In the genomic region with DNA sequence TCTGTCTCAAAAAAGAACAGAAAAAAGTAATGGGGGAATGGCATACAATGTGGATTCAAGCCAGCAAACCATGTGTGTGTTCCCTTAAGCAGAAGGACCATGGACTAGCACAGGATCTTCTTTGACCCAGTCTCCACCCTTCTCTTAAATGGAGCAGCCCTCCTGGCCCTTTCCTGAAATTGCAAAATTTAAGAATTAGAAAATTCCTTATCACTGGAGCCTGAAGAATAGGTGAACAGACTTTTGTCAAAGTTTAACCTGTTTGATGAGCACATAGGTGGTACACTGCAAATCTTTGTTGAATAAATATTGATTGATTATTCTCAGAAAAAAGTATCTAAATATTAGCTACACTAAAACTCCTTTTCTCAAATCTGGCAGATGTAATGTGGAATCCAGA, we compare ENCODE assay signal across 38 cellular contexts. TPM values are rescaled to one million over a fixed set of nuclear protein-coding genes. Genes with fewer than 3 reads are reported as not detected.
"Had no signal": no experiment of that assay in that cellular context is flagged by ENCODE, and none has a peak within 500 bp of the region (broad histone marks: within the 10 kb centered on the region; RNA-seq: fewer than 3 reads in every experiment).

No MANE protein-coding gene starts in this region.

- FAIRE-seq: astrocyte, bronchial epithelial cell had no signal

- H3K9me3 ChIP-seq: adrenal gland, ascending aorta, body of pancreas had no signal

- H3K27ac ChIP-seq: adrenal gland, ascending aorta, body of pancreas, brain microvascular endothelial cell, breast epithelium, cardiac muscle cell had no signal

- H3K27me3 ChIP-seq: adrenal gland, ascending aorta, body of pancreas, brain microvascular endothelial cell, breast epithelium, cardiac muscle cell had no signal

- DNase-seq: activated effector memory CD4-positive, alpha-beta T cell treated with anti-CD3 and anti-CD28 coated beads, Interleukin-2, amount 50 U/mL, for 16 hours; activated effector memory CD4-positive, alpha-beta T cell treated with Interleukin-2 at 50 U/mL for 16 hours; activated gamma-delta T cell; activated gamma-delta T cell treated with Interleukin-2 at 50 U/mL for 16 hours; activated naive CD4-positive, alpha-beta T cell; activated naive CD4-positive, alpha-beta T cell treated with anti-CD3 and anti-CD28 coated beads for 36 hours; activated naive CD4-positive, alpha-beta T cell treated with anti-CD3 and anti-CD28 coated beads, Interleukin-2, amount 10 ng/mL, durations not matched to agents 7 days and 5 days; activated naive CD4-positive, alpha-beta T cell treated with anti-CD3 and anti-CD28 coated beads, Interleukin-2, amount 50 U/mL, for 16 hours; activated naive CD4-positive, alpha-beta T cell treated with Interleukin-2 at 50 U/mL for 16 hours; activated naive CD8-positive, alpha-beta T cell treated with anti-CD3 and anti-CD28 coated beads for 36 hours; activated naive CD8-positive, alpha-beta T cell treated with anti-CD3 and anti-CD28 coated beads, Interleukin-2, amount 10 ng/mL, durations not matched to agents 7 days and 5 days; activated naive CD8-positive, alpha-beta T cell treated with anti-CD3 and anti-CD28 coated beads, Interleukin-2, amount 50 U/mL, for 24 hours; activated T-cell treated with anti-CD3 and anti-CD28 coated beads for 4 hours; activated T-cell treated with anti-CD3 and anti-CD28 coated beads, Interleukin-2, amount 50 U/mL, for 1 hour; activated T-cell treated with anti-CD3 and anti-CD28 coated beads, Interleukin-2, amount 50 U/mL, for 24 hours; activated T-cell treated with anti-CD3 and anti-CD28 coated beads, Interleukin-2, amount 50 U/mL, for 4 hours; activated T-cell treated with anti-CD3 and anti-CD28 coated beads, Interleukin-2, amount 50 U/mL, for 48 hours; activated T-cell treated with anti-CD3 and anti-CD28 coated beads, Interleukin-2, amount 50 U/mL, for 72 hours; adrenal gland; amniotic stem cell; amygdala; anterior cingulate cortex; aorta; body of pancreas; brain microvascular endothelial cell; caudate nucleus; central memory CD4-positive, alpha-beta T cell; cerebellar nuclear complex had no signal

- H3K4me3 ChIP-seq: adrenal gland, ascending aorta, body of pancreas, breast epithelium, cardiac muscle cell had no signal

- H3K4me1 ChIP-seq: adrenal gland, ascending aorta, body of pancreas, breast epithelium had no signal

- H3K36me3 ChIP-seq: adrenal gland, ascending aorta, brain microvascular endothelial cell, breast epithelium, cardiac muscle cell had no signal

- ATAC-seq: activated naive CD4-positive, alpha-beta T cell treated with anti-CD3 and anti-CD28 coated beads, Interleukin-2, amount 50 U/mL, for 72 hours; activated naive CD8-positive, alpha-beta T cell treated with anti-CD3 and anti-CD28 coated beads, Interleukin-2, amount 50 U/mL, for 24 hours; activated T-cell treated with anti-CD3 and anti-CD28 coated beads, Interleukin-2, amount 50 U/mL, for 4 hours; activated T-cell treated with anti-CD3 and anti-CD28 coated beads, Interleukin-2, amount 50 U/mL, for 72 hours; activated T-helper 17 cell treated with anti-CD3 and anti-CD28 coated beads, Interleukin-2, amount 50 U/mL, for 72 hours; body of pancreas had no signal

RNA-seq across cellular contexts. Expression of a gene that starts 12.6 kb away (rescaled TPM):
- total RNA-seq: activated naive CD8-positive, alpha-beta T cell treated with anti-CD3 and anti-CD28 coated beads for 36 hours; activated T-helper 1 cell treated with anti-CD3 and anti-CD28 coated beads, Interleukin-12 subunit alpha, Interleukin-12 subunit beta, Interleukin-2, Interleukin-4 antibody, amounts not matched to agents 30 ng/mL and 10 ng/mL and 1 ng/mL, durations not matched to agents 14 hours and 24 hours and 36 hours; astrocyte had no signal
- polyA plus RNA-seq: cardiac muscle cell had no signal

RNA-seq across cellular contexts. Expression of a gene that starts 12.7 kb away (rescaled TPM):
- total RNA-seq: activated naive CD4-positive, alpha-beta T cell treated with anti-CD3 and anti-CD28 coated beads for 36 hours; activated naive CD4-positive, alpha-beta T cell treated with anti-CD3 and anti-CD28 coated beads, Interleukin-2, amount 50 U/mL, for 72 hours; activated naive CD8-positive, alpha-beta T cell treated with anti-CD3 and anti-CD28 coated beads for 36 hours; activated naive CD8-positive, alpha-beta T cell treated with anti-CD3 and anti-CD28 coated beads, Interleukin-2, amount 10 ng/mL, durations not matched to agents 7 days and 5 days; activated T-cell treated with anti-CD3 and anti-CD28 coated beads, Interleukin-2, amount 50 U/mL, for 4 hours; activated T-cell treated with anti-CD3 and anti-CD28 coated beads, Interleukin-2, amount 50 U/mL, for 72 hours; activated T-helper 1 cell treated with anti-CD3 and anti-CD28 coated beads, Interleukin-12 subunit alpha, Interleukin-12 subunit beta, Interleukin-2, Interleukin-4 antibody, amounts not matched to agents 30 ng/mL and 10 ng/mL and 1 ng/mL, durations not matched to agents 14 hours and 24 hours and 36 hours; activated T-helper 17 cell treated with anti-CD3 and anti-CD28 coated beads, Interleukin-2, amount 50 U/mL, for 72 hours; activated T-helper 2 cell treated with anti-CD3 and anti-CD28 coated beads, Interferon-gamma antibody, Interleukin-2, Interleukin-4, amounts not matched to agents 10 μg/mL and 5 μg/mL and 100 μg/mL, durations not matched to agents 14 hours and 24 hours and 36 hours; astrocyte; bronchial epithelial cell; cardiac muscle cell had no signal
- polyA plus RNA-seq: cardiac muscle cell had no signal

RNA-seq across cellular contexts. Expression of a gene that starts 54.8 kb away (rescaled TPM):
- total RNA-seq: activated naive CD4-positive, alpha-beta T cell treated with anti-CD3 and anti-CD28 coated beads for 36 hours; activated naive CD4-positive, alpha-beta T cell treated with anti-CD3 and anti-CD28 coated beads, Interleukin-2, amount 50 U/mL, for 72 hours; activated naive CD8-positive, alpha-beta T cell treated with anti-CD3 and anti-CD28 coated beads for 36 hours; activated naive CD8-positive, alpha-beta T cell treated with anti-CD3 and anti-CD28 coated beads, Interleukin-2, amount 10 ng/mL, durations not matched to agents 7 days and 5 days; activated T-cell treated with anti-CD3 and anti-CD28 coated beads, Interleukin-2, amount 50 U/mL, for 72 hours; activated T-helper 1 cell treated with anti-CD3 and anti-CD28 coated beads, Interleukin-12 subunit alpha, Interleukin-12 subunit beta, Interleukin-2, Interleukin-4 antibody, amounts not matched to agents 30 ng/mL and 10 ng/mL and 1 ng/mL, durations not matched to agents 14 hours and 24 hours and 36 hours; activated T-helper 17 cell treated with anti-CD3 and anti-CD28 coated beads, Interleukin-2, amount 50 U/mL, for 72 hours; activated T-helper 2 cell treated with anti-CD3 and anti-CD28 coated beads, Interferon-gamma antibody, Interleukin-2, Interleukin-4, amounts not matched to agents 10 μg/mL and 5 μg/mL and 100 μg/mL, durations not matched to agents 14 hours and 24 hours and 36 hours; ascending aorta; astrocyte; body of pancreas; bronchial epithelial cell; cardiac muscle cell; cardiac septum had no signal
